Comparison of ENCODE assay signal across 8 cellular contexts in genomic region chr12:12356467-12356885, GRCh38. TPM values are rescaled to one million over a fixed set of nuclear protein-coding genes. Genes with fewer than 3 reads are reported as not detected.
DNase-seq lines count a peak whose midpoint lies in the region; ATAC-seq, FAIRE-seq and TF ChIP-seq lines count a peak whose summit lies in the region.

No MANE protein-coding gene starts in this region.

- H3K36me3 ChIP-seq in adrenal gland (replicated peaks in 1 of 2) (no peaks in the 10 kb centered on the region), HepG2 (replicated peaks in 1 of 2; ENCODE audit: control insufficient read depth in 1 of 2, insufficient read depth in 2 of 2, low read length in 2 of 2) (no peaks in the 10 kb centered on the region), testis (ENCODE audit: low read depth, missing control alignments) (no peaks in the 10 kb centered on the region)

- POLR2A ChIA-PET in activated CD4-positive, alpha-beta T cell treated with anti-CD3 and anti-CD28 coated beads, Interleukin-2, amount 10 ng/mL, durations not matched to agents 7 days and 5 days (lab: Charles Lee) = interaction anchor here (0.6 to 1.4 kb wide), 6 partner anchors 18 to 370 kb away, joined by 3 to 7 read pairs (median 4); no protein-coding TSS in a partner anchor
- POLR2A ChIA-PET in HepG2 (lab: Yijun Ruan, JAX) = interaction anchor here (0.8 to 3.6 kb wide), 13 partner anchors 11 to 368 kb away, joined by 3 to 21 read pairs (median 5); partner anchors contain the start of genes CREBL2 and LRP6

- no peaks in the 10 kb centered on the region for H4K20me1 ChIP-seq in HepG2 (ENCODE audit: insufficient read depth, low read length)

- no peak for DNase-seq in activated CD4-positive, alpha-beta T cell treated with anti-CD3 and anti-CD28 coated beads, Interleukin-2, amount 10 ng/mL, durations not matched to agents 7 days and 5 days
- DNase-seq in activated CD4-positive, alpha-beta T cell treated with anti-CD3 and anti-CD28 coated beads, Interleukin-2, amount 50 U/mL, for 1 hour = no peak
- DNase-seq in adrenal gland = no peak
- no peak for DNase-seq in HepG2 (ENCODE audit: low spot score)
- DNase-seq in testis = no peak
- no peak for DNase-seq in GOT3 (lab: John Stamatoyannopoulos, UW)
- no peak for DNase-seq in KBM-7

- peak overlapping the region; percentile 80 for H2AFZ ChIP-seq in HepG2 (ENCODE audit: low read length)

- H3K27me3 ChIP-seq in adrenal gland = no peaks in the 10 kb centered on the region
- H3K27me3 ChIP-seq in HepG2 (ENCODE audit: control insufficient read depth in 1 of 2, insufficient read depth in 2 of 2, low read length in 2 of 2) = no peaks in the 10 kb centered on the region
- H3K27me3 ChIP-seq in testis = no peaks in the 10 kb centered on the region

- peak overlapping the region; percentile 96 for H3K27ac Mint-ChIP-seq in activated CD4-positive, alpha-beta T cell treated with anti-CD3 and anti-CD28 coated beads, Interleukin-2, amount 10 ng/mL, durations not matched to agents 7 days and 5 days

- H3K4me1 ChIP-seq in adrenal gland (replicated peaks in 1 of 2) (peaks cover 0 to 7% of the 10 kb centered on the region in 2 donors), HepG2 (ENCODE audit: insufficient read depth, low read length) (peaks cover 50% of the 10 kb centered on the region), testis (peaks cover 13% of the 10 kb centered on the region)

- peak overlapping the region; percentile 89 to 98 (median 95) for H3K27ac ChIP-seq in adrenal gland
- H3K27ac ChIP-seq in HepG2 (ENCODE audit: extremely low read length, insufficient read depth, low read length) = no peak overlapping the region
- peak overlapping the region; percentile 95 to 98 for H3K27ac ChIP-seq in testis

- WGBS in adrenal gland, 4 donors = 21 to 32% (median 28%) methylated on average over 5 of the region's 5 CpGs
- WGBS in HepG2 (ENCODE audit: low lambda C conversion rate) = 43% methylated on average over 5 of the region's 5 CpGs
- WGBS in testis, 2 donors = 25 to 29% methylated on average over 5 of the region's 5 CpGs

- H3K79me2 ChIP-seq in HepG2 (ENCODE audit: insufficient read depth, low read length) = peaks cover 16% of the 10 kb centered on the region

- FAIRE-seq in HepG2 (lab: Jason Lieb, UNC) = no peak

- TF ChIP-seq POLR2A in adrenal gland (IDR thresholded peaks at IDR 0.05) (no peak), HepG2 (IDR thresholded peaks at IDR 0.05; ENCODE audit: insufficient read depth in 1 of 2, low read depth in 2 of 2, low read length in 2 of 2) (no peak), testis (IDR thresholded peaks at IDR 0.05) (no peak)

- peak overlapping the region in 2 of 4 donors; percentile 69 to 86 for H3K4me3 ChIP-seq in adrenal gland
- peak overlapping the region; percentile 83 to 93 (median 83); a peak in 5 of 6 replicates for H3K4me3 ChIP-seq in HepG2 (replicated peaks in 1 of 3; ENCODE audit: insufficient read depth in 1 of 3, low read depth in 2 of 3, low read length in 3 of 3)
- H3K4me3 ChIP-seq in testis = peak overlapping the region; percentile 96 to 98

- BruUV-seq in HepG2 (replicated peaks; lab: Mats Ljungman, UMichigan) = TSS peak; percentile 74

- CTCF ChIA-PET in activated CD4-positive, alpha-beta T cell treated with anti-CD3 and anti-CD28 coated beads, Interleukin-2, amount 10 ng/mL, durations not matched to agents 7 days and 5 days (lab: Charles Lee) = interaction anchor here (0.5 to 3.8 kb wide), 14 partner anchors 11 to 856 kb away, joined by 3 to 24 read pairs (median 3); no protein-coding TSS in a partner anchor
- CTCF ChIA-PET in HepG2 (lab: Yijun Ruan, JAX; ENCODE audit: low intra/inter-chr PET ratio, low total read pairs) = no interaction called here

- H3K9ac ChIP-seq in HepG2 (ENCODE audit: insufficient read depth, low read depth, low read length) = peak overlapping the region; percentile 84; the same call in 1 of the 2 replicates

- intact Hi-C loops in adrenal gland (cut with DNase I) (no loop called here), HepG2 (cut with micrococcal nuclease; ENCODE audit: unreplicated experiment) (no loop called here), testis (cut with DNase I; ENCODE audit: low total_unique reads) (no loop called here)

- peak overlapping the region; percentile 81 for H3K4me2 ChIP-seq in HepG2 (ENCODE audit: low read depth, low read length)

- peaks cover 43% of the 10 kb centered on the region for H3K4me1 Mint-ChIP-seq in activated CD4-positive, alpha-beta T cell treated with anti-CD3 and anti-CD28 coated beads, Interleukin-2, amount 10 ng/mL, durations not matched to agents 7 days and 5 days

- no peaks in the 10 kb centered on the region for H3K27me3 Mint-ChIP-seq in activated CD4-positive, alpha-beta T cell treated with anti-CD3 and anti-CD28 coated beads, Interleukin-2, amount 10 ng/mL, durations not matched to agents 7 days and 5 days

- TF ChIP-seq RAD21 in HepG2 (CRISPR knock-in tag; IDR thresholded peaks at IDR 0.05) = no peak

- TF ChIP-seq CTCF in adrenal gland (IDR thresholded peaks at IDR 0.05) (no peak), HepG2 (CRISPR knock-in tag; IDR thresholded peaks at IDR 0.05) (no peak), testis (IDR thresholded peaks at IDR 0.05) (no peak)

- no peak for TF ChIP-seq EP300 in HepG2 (IDR thresholded peaks at IDR 0.05; ENCODE audit: low read depth in 2 of 2, low read length in 2 of 2)
- no peak for TF ChIP-seq EP300 in HepG2 (CRISPR knock-in tag; IDR thresholded peaks at IDR 0.05; ENCODE audit: borderline replicate concordance)

- H3K4me3 Mint-ChIP-seq in activated CD4-positive, alpha-beta T cell treated with anti-CD3 and anti-CD28 coated beads, Interleukin-2, amount 10 ng/mL, durations not matched to agents 7 days and 5 days = peak overlapping the region; percentile 85

- H3K9me3 ChIP-seq in adrenal gland (replicated peaks in 1 of 3) (no peaks in the 10 kb centered on the region), HepG2 (ENCODE audit: low read length) (no peaks in the 10 kb centered on the region), testis (no peaks in the 10 kb centered on the region)

- H3K9me3 Mint-ChIP-seq in activated CD4-positive, alpha-beta T cell treated with anti-CD3 and anti-CD28 coated beads, Interleukin-2, amount 10 ng/mL, durations not matched to agents 7 days and 5 days = no peaks in the 10 kb centered on the region

- in situ Hi-C loops in HepG2 (cut with HindIII; ENCODE audit: extremely low pct_ligation_motif_present, low pct_unique_long_range_greater_than_20kb) = no loop called here
- in situ Hi-C loops in KBM-7 (cut with MboI; ENCODE audit: low pct_unique_long_range_greater_than_20kb, low sequenced_read_pairs) = no loop called here

- H3K36me3 Mint-ChIP-seq in activated CD4-positive, alpha-beta T cell treated with anti-CD3 and anti-CD28 coated beads, Interleukin-2, amount 10 ng/mL, durations not matched to agents 7 days and 5 days (ENCODE audit: low read depth) = peaks cover 8% of the 10 kb centered on the region

- no peak for ATAC-seq in HepG2
- ATAC-seq in GM19035 (IDR thresholded peaks at IDR 0.05; ENCODE audit: unreplicated experiment) = no peak

RNA-seq across cellular contexts. Expression of gene BORCS5, which starts 0.4 kb away (rescaled TPM):
- total RNA-seq in activated CD4-positive, alpha-beta T cell treated with anti-CD3 and anti-CD28 coated beads, Interleukin-2, amount 10 ng/mL, durations not matched to agents 7 days and 5 days = 10 to 100 TPM; 25.7 to 28.4 TPM
- total RNA-seq in adrenal gland = 10 to 100 TPM in 6 of 8 donors, 1 to 10 TPM in 2; 8.5 to 30.1 (median 15.1) TPM
- polyA plus RNA-seq in adrenal gland = 1 to 10 TPM; 3.6 to 8.5 (median 5.5) TPM
- 3.9 and 8.2 TPM in 2 replicates for total RNA-seq in HepG2 (2016; rRNA removed; fragmentation: Illumina TruSeq; extraction: Trizol)
- 3.0 and 3.6 TPM in 2 replicates for total RNA-seq in HepG2 (2016; cell fraction: cytosol; rRNA removed; fragmentation: Illumina TruSeq; extraction: Trizol; ENCODE audit: low read depth)
- 7.3 and 9.1 TPM in 2 replicates for total RNA-seq in HepG2 (2016; cell fraction: insoluble cytoplasmic fraction; rRNA removed; fragmentation: Illumina TruSeq; extraction: Trizol)
- 3.7 and 4.9 TPM in 2 replicates for total RNA-seq in HepG2 (2016; cell fraction: membrane; rRNA removed; fragmentation: Illumina TruSeq; extraction: Trizol)
- total RNA-seq in HepG2 (2016; cell fraction: nucleus; rRNA removed; fragmentation: Illumina TruSeq; extraction: Trizol) = 4.0 and 6.6 TPM in 2 replicates
- polyA plus RNA-seq in HepG2 (2011; rRNA removed) = 3.3 and 4.7 TPM in 2 replicates
- 3.9 and 5.2 TPM in 2 replicates for polyA plus RNA-seq in HepG2 (2011; cell fraction: cytosol; rRNA removed)
- polyA plus RNA-seq in HepG2 (2011; cell fraction: nucleus; rRNA removed) = 6.4 and 8.1 TPM in 2 replicates
- 3.6 and 5.8 TPM in 2 replicates for polyA plus RNA-seq in HepG2 (2012)
- polyA plus RNA-seq in HepG2 (2016; cell fraction: cytosol; fragmentation: Illumina TruSeq; extraction: Trizol; ENCODE audit: low read depth) = 3.0 and 4.3 TPM in 2 replicates
- 8.0 and 9.3 TPM in 2 replicates for polyA plus RNA-seq in HepG2 (2016; cell fraction: insoluble cytoplasmic fraction; fragmentation: Illumina TruSeq; extraction: Trizol; ENCODE audit: low read depth)
- polyA plus RNA-seq in HepG2 (2016; cell fraction: membrane; fragmentation: Illumina TruSeq; extraction: Trizol; ENCODE audit: low read depth) = 5.1 and 6.0 TPM in 2 replicates
- 3.9 and 7.7 TPM in 2 replicates for polyA plus RNA-seq in HepG2 (2016; cell fraction: nucleus; fragmentation: Illumina TruSeq; extraction: Trizol; ENCODE audit: insufficient read depth, low read depth)
- 5.6 and 7.5 TPM in 2 replicates for polyA minus RNA-seq in HepG2 (2011; rRNA and poly(A)+ RNA removed; ENCODE audit: low replicate concordance)
- polyA minus RNA-seq in HepG2 (2011; cell fraction: cytosol; rRNA and poly(A)+ RNA removed) = 3.8 and 3.9 TPM in 2 replicates
- 12.2 and 13.7 TPM in 2 replicates for polyA minus RNA-seq in HepG2 (2011; cell fraction: nucleus; rRNA and poly(A)+ RNA removed)
- total RNA-seq in testis = 10 to 100 TPM; 22.8 to 46.3 TPM
- polyA plus RNA-seq in testis (ENCODE audit: insufficient read depth, low read depth, low replicate concordance) = 20.3 TPM

RNA-seq across cellular contexts. Expression of gene MANSC1, which starts 6.4 kb away (rescaled TPM):
- under 1 TPM; 0.25 to 0.27 TPM for total RNA-seq in activated CD4-positive, alpha-beta T cell treated with anti-CD3 and anti-CD28 coated beads, Interleukin-2, amount 10 ng/mL, durations not matched to agents 7 days and 5 days
- 10 to 100 TPM in 7 of 8 donors, 1 to 10 TPM in 1; 6.3 to 25.3 (median 17.4) TPM for total RNA-seq in adrenal gland
- polyA plus RNA-seq in adrenal gland = 10 to 100 TPM in 1 of 3 donors, 1 to 10 TPM in 2; 3.9 to 24.3 (median 8.1) TPM
- total RNA-seq in HepG2 (2016; rRNA removed; fragmentation: Illumina TruSeq; extraction: Trizol) = 4.2 and 4.4 TPM in 2 replicates
- 0.91 and 1.4 TPM in 2 replicates for total RNA-seq in HepG2 (2016; cell fraction: cytosol; rRNA removed; fragmentation: Illumina TruSeq; extraction: Trizol; ENCODE audit: low read depth)
- 3.6 and 4.5 TPM in 2 replicates for total RNA-seq in HepG2 (2016; cell fraction: insoluble cytoplasmic fraction; rRNA removed; fragmentation: Illumina TruSeq; extraction: Trizol)
- 4.4 and 4.9 TPM in 2 replicates for total RNA-seq in HepG2 (2016; cell fraction: membrane; rRNA removed; fragmentation: Illumina TruSeq; extraction: Trizol)
- total RNA-seq in HepG2 (2016; cell fraction: nucleus; rRNA removed; fragmentation: Illumina TruSeq; extraction: Trizol) = 3.2 TPM in 2 replicates
- 1.9 TPM in 2 replicates for polyA plus RNA-seq in HepG2 (2011; rRNA removed)
- 1.7 and 1.8 TPM in 2 replicates for polyA plus RNA-seq in HepG2 (2011; cell fraction: cytosol; rRNA removed)
- polyA plus RNA-seq in HepG2 (2011; cell fraction: nucleus; rRNA removed) = 0.40 and 0.69 TPM in 2 replicates
- polyA plus RNA-seq in HepG2 (2012) = 7.8 and 9.6 TPM in 2 replicates
- polyA plus RNA-seq in HepG2 (2016; cell fraction: cytosol; fragmentation: Illumina TruSeq; extraction: Trizol; ENCODE audit: low read depth) = 3.7 and 5.4 TPM in 2 replicates
- polyA plus RNA-seq in HepG2 (2016; cell fraction: insoluble cytoplasmic fraction; fragmentation: Illumina TruSeq; extraction: Trizol; ENCODE audit: low read depth) = 6.7 and 7.4 TPM in 2 replicates
- 8.2 and 9.1 TPM in 2 replicates for polyA plus RNA-seq in HepG2 (2016; cell fraction: membrane; fragmentation: Illumina TruSeq; extraction: Trizol; ENCODE audit: low read depth)
- polyA plus RNA-seq in HepG2 (2016; cell fraction: nucleus; fragmentation: Illumina TruSeq; extraction: Trizol; ENCODE audit: insufficient read depth, low read depth) = 9.8 and 10.0 TPM in 2 replicates
- 0.76 and 1.3 TPM in 2 replicates for polyA minus RNA-seq in HepG2 (2011; rRNA and poly(A)+ RNA removed; ENCODE audit: low replicate concordance)
- polyA minus RNA-seq in HepG2 (2011; cell fraction: cytosol; rRNA and poly(A)+ RNA removed) = 1.5 and 2.0 TPM in 2 replicates
- 0.26 and 0.62 TPM in 2 replicates for polyA minus RNA-seq in HepG2 (2011; cell fraction: nucleus; rRNA and poly(A)+ RNA removed)
- total RNA-seq in testis = 10 to 100 TPM; 24.0 to 24.7 TPM
- 30.3 TPM for polyA plus RNA-seq in testis (ENCODE audit: insufficient read depth, low read depth, low replicate concordance)
